In genomic region chr7:92133737-92134270, GRCh38 we compare ENCODE assay signal across 8 cellular contexts. TPM values are rescaled to one million over a fixed set of nuclear protein-coding genes. Genes with fewer than 3 reads are reported as not detected.
DNase-seq lines count a peak whose midpoint lies in the region; ATAC-seq and TF ChIP-seq lines count a peak whose summit lies in the region.

No MANE protein-coding gene starts in this region.

- H3K4me3 Mint-ChIP-seq in Calu3 (ENCODE audit: low read depth, unreplicated experiment) (peak overlapping the region; percentile 96), neural progenitor cell (peak overlapping the region; percentile 99)

- ATAC-seq in GM21381 (IDR thresholded peaks at IDR 0.05; ENCODE audit: unreplicated experiment) (peak; percentile 28), Panc1 (peak; percentile 69), foreskin keratinocyte (peak; percentile 47)

- H3K9me3 ChIP-seq in Panc1 (ENCODE audit: control insufficient read depth, insufficient read depth, low read depth, low read length) (no peaks in the 10 kb centered on the region), neural progenitor cell (ENCODE audit: low read depth) (no peaks in the 10 kb centered on the region)

- H3K27me3 ChIP-seq in Panc1 (ENCODE audit: control insufficient read depth, insufficient read depth, low read length), result no peaks in the 10 kb centered on the region
- H3K27me3 ChIP-seq in foreskin keratinocyte, result no peaks in the 10 kb centered on the region
- H3K27me3 ChIP-seq in neural progenitor cell, result no peaks in the 10 kb centered on the region

- peak overlapping the region; percentile 91 to 93 for H3K4me3 ChIP-seq in Panc1 (ENCODE audit: low read depth in 2 of 2, low read length in 2 of 2)
- peak overlapping the region; percentile 95 for H3K4me3 ChIP-seq in neural progenitor cell

- H3K4me2 ChIP-seq in neural progenitor cell, result peak overlapping the region; percentile 81

- H3K79me2 ChIP-seq in neural progenitor cell (ENCODE audit: low read depth), result peaks cover 55% of the 10 kb centered on the region

- POLR2A ChIA-PET in Panc1 (lab: Charles Lee), result interaction anchor here (0.6 kb wide), 1 partner anchor 18 kb away, joined by 4 read pairs; no protein-coding TSS in a partner anchor

- peaks cover 38% of the 10 kb centered on the region for H4K20me1 ChIP-seq in neural progenitor cell (ENCODE audit: low read depth)

- peak overlapping the region; percentile 99 for H2AFZ ChIP-seq in neural progenitor cell (replicated peaks)

- peak overlapping the region; percentile 93 for H3K9ac ChIP-seq in neural progenitor cell

- H3K9me3 Mint-ChIP-seq in Calu3 (ENCODE audit: low read depth, unreplicated experiment), result no peaks in the 10 kb centered on the region
- H3K9me3 Mint-ChIP-seq in neural progenitor cell, result peaks cover 5% of the 10 kb centered on the region

- H3K27me3 Mint-ChIP-seq in Calu3 (ENCODE audit: unreplicated experiment), result no peaks in the 10 kb centered on the region
- H3K27me3 Mint-ChIP-seq in neural progenitor cell (ENCODE audit: insufficient read depth, low read depth), result peaks cover 11% of the 10 kb centered on the region

- in situ Hi-C loops in Panc1 (cut with HindIII; ENCODE audit: low pct_unique_long_range_greater_than_20kb, low sequenced_read_pairs), result no loop called here

- H3K27ac ChIP-seq in Panc1 (ENCODE audit: low read length) (peak overlapping the region; percentile 90), foreskin keratinocyte (peak overlapping the region; percentile 98), neural progenitor cell (peak overlapping the region; percentile 96)

- intact Hi-C loops in Calu3 (cut with micrococcal nuclease; ENCODE audit: unreplicated experiment), result loop anchor here (5.0 kb wide), 1 partner anchor 313 kb away; the partner anchor contains the start of gene GATAD1
- intact Hi-C loops in Panc1 (cut with micrococcal nuclease; ENCODE audit: unreplicated experiment), result loop anchor here (10.0 kb wide), 1 partner anchor 311 kb away; the partner anchor contains the start of gene GATAD1

- TF ChIP-seq CTCF in Calu3 (IDR thresholded peaks at IDR 0.05; ENCODE audit: unreplicated experiment), result peak; percentile 77
- peak; percentile 96 for TF ChIP-seq CTCF in Panc1 (IDR thresholded peaks at IDR 0.05)
- peak; percentile 66 for TF ChIP-seq CTCF in foreskin keratinocyte (conservative IDR thresholded peaks at IDR 0.05)
- TF ChIP-seq CTCF in neural progenitor cell (IDR thresholded peaks at IDR 0.05), result peak; percentile 93

- peak; percentile 70 for DNase-seq in Calu3
- DNase-seq in HT1080 (ENCODE audit: low read depth), result peak; percentile 60
- DNase-seq in Panc1 (ENCODE audit: low read depth, low spot score), result no peak
- DNase-seq in activated gamma-delta T cell (lab: John Stamatoyannopoulos, UW), result peak; percentile 57
- DNase-seq in foreskin keratinocyte, result peak in 1 of 2 donors; percentile 31
- DNase-seq in neural progenitor cell (ENCODE audit: low spot score), result peak; percentile 92
- DNase-seq in stromal cell of bone marrow (ENCODE audit: low read depth), result peak; percentile 17

- H3K36me3 Mint-ChIP-seq in Calu3 (ENCODE audit: insufficient read depth, unreplicated experiment), result peaks cover 45% of the 10 kb centered on the region
- peaks cover 28% of the 10 kb centered on the region for H3K36me3 Mint-ChIP-seq in neural progenitor cell

- H3K36me3 ChIP-seq in Panc1 (ENCODE audit: control insufficient read depth, insufficient read depth, low read length), result peaks cover 15% of the 10 kb centered on the region
- H3K36me3 ChIP-seq in neural progenitor cell, result peaks cover 27% of the 10 kb centered on the region

- CTCF ChIA-PET in Calu3 (lab: Charles Lee) (no interaction called here), Panc1 (lab: Charles Lee) (interaction anchor here (0.7 kb wide), 1 partner anchor 256 kb away, joined by 3 read pairs; no protein-coding TSS in a partner anchor)

- no TSS peak for BruUV-seq in Calu3 (replicated peaks; lab: Mats Ljungman, UMichigan)
- no TSS peak for BruUV-seq in Panc1 (replicated peaks; lab: Mats Ljungman, UMichigan)

- peaks cover 19% of the 10 kb centered on the region for H3F3A ChIP-seq in neural progenitor cell (ENCODE audit: low read depth)

- H3K4me1 ChIP-seq in Panc1 (ENCODE audit: control insufficient read depth, insufficient read depth, low read length) (peaks cover 18% of the 10 kb centered on the region), foreskin keratinocyte (peaks cover 9% of the 10 kb centered on the region), neural progenitor cell (peaks cover 24% of the 10 kb centered on the region)

- H3K27ac Mint-ChIP-seq in Calu3 (ENCODE audit: unreplicated experiment) (peak overlapping the region; percentile 76), neural progenitor cell (peak overlapping the region; percentile 70)

- H3K4me1 Mint-ChIP-seq in Calu3 (ENCODE audit: low read depth, unreplicated experiment), result peaks cover 32% of the 10 kb centered on the region
- H3K4me1 Mint-ChIP-seq in neural progenitor cell, result peaks cover 31% of the 10 kb centered on the region

RNA-seq across cellular contexts. Expression of gene CYP51A1, which starts 0.5 kb away (rescaled TPM):
- total RNA-seq in Calu3 (2022) (99.5 and 105 TPM in 2 replicates), Panc1 (2021; ENCODE audit: unreplicated experiment) (131 TPM), foreskin keratinocyte (268 and 280 TPM in 2 replicates), neural progenitor cell (ENCODE audit: low replicate concordance) (93.2 and 130 TPM in 2 replicates)
- 135 and 139 TPM in 2 replicates for total RNA-seq in HT1080 (2014; rRNA removed; shearing (Covaris generic))
- 59.5 and 69.9 TPM in 2 replicates for polyA plus RNA-seq in HT1080 (2015; cell fraction: cytosol; rRNA removed)
- 59.5 and 62.2 TPM in 2 replicates for polyA plus RNA-seq in HT1080 (2015; cell fraction: nucleus; rRNA removed)
- 60.3 TPM for polyA plus RNA-seq in Panc1 (2012; ENCODE audit: insufficient read length)
- polyA plus RNA-seq in foreskin keratinocyte, result 84.4 and 101 TPM in 2 replicates

RNA-seq across cellular contexts. Expression of gene LRRD1, which starts 45.1 kb away (rescaled TPM):
- total RNA-seq in Calu3 (2022), result not detected in 2 replicates
- total RNA-seq in HT1080 (2014; rRNA removed; shearing (Covaris generic)), result 0.10 TPM in 1 of 2 replicates, not detected in the other
- not detected in 2 replicates for polyA plus RNA-seq in HT1080 (2015; cell fraction: cytosol; rRNA removed)
- polyA plus RNA-seq in HT1080 (2015; cell fraction: nucleus; rRNA removed), result 0.11 TPM in 1 of 2 replicates, not detected in the other
- 0.05 TPM for total RNA-seq in Panc1 (2021; ENCODE audit: unreplicated experiment)
- polyA plus RNA-seq in Panc1 (2012; ENCODE audit: insufficient read length), result not detected
- 0.04 TPM in 1 of 2 replicates, not detected in the other for total RNA-seq in foreskin keratinocyte
- polyA plus RNA-seq in foreskin keratinocyte, result not detected in 2 replicates
- total RNA-seq in neural progenitor cell (ENCODE audit: low replicate concordance), result not detected in 2 replicates
